ENCODE assay signal across 8 cellular contexts in genomic region chr3:156535162-156535627, GRCh38. TPM values are rescaled to one million over a fixed set of nuclear protein-coding genes. Genes with fewer than 3 reads are reported as not detected.
DNase-seq lines count a peak whose midpoint lies in the region; ATAC-seq and TF ChIP-seq lines count a peak whose summit lies in the region.

No MANE protein-coding gene starts in this region.

- POLR2A ChIA-PET in activated CD4-positive, alpha-beta T cell treated with anti-CD3 and anti-CD28 coated beads for 36 hours (lab: Charles Lee) = no interaction called here

- CTCF ChIA-PET in activated CD4-positive, alpha-beta T cell treated with anti-CD3 and anti-CD28 coated beads for 36 hours (lab: Charles Lee) = interaction anchor here (1.8 to 2.0 kb wide), 2 partner anchors 9 to 602 kb away, joined by 7 read pairs; no protein-coding TSS in a partner anchor

- intact Hi-C loops in activated CD4-positive, alpha-beta T cell treated with anti-CD3 and anti-CD28 coated beads for 36 hours (cut with DNase I, micrococcal nuclease) = no loop called here
- intact Hi-C loops in thyroid gland (cut with DNase I) = loop anchor here (10.0 kb wide), 1 partner anchor 600 kb away; no protein-coding TSS in a partner anchor

- TF ChIP-seq POLR2A in thyroid gland (IDR thresholded peaks at IDR 0.05) = no peak

- H3K36me3 ChIP-seq in OCI-LY3 (replicated peaks; ENCODE audit: low read depth, low read length) (peaks cover 28% of the 10 kb centered on the region), liver (ENCODE audit: control insufficient read depth in 4 of 4, insufficient read depth in 3 of 4, low read depth in 1 of 4, low read length in 3 of 4) (peaks cover 0 to 13% (median 7%) of the 10 kb centered on the region in 4 donors), thyroid gland (peaks cover 3 to 14% of the 10 kb centered on the region in 2 donors)

- H3K27ac ChIP-seq in OCI-LY3 (ENCODE audit: low read length) = no peak overlapping the region
- peak overlapping the region; percentile 22 to 60 for H3K27ac ChIP-seq in liver (ENCODE audit: low read depth in 1 of 2, low read length in 2 of 2)
- peak overlapping the region; percentile 54 to 90 (median 57) for H3K27ac ChIP-seq in thyroid gland

- no peaks in the 10 kb centered on the region for H4K20me1 ChIP-seq in OCI-LY3 (ENCODE audit: insufficient read depth, low read length)

- H3K9me3 ChIP-seq in OCI-LY3 (ENCODE audit: insufficient read depth, low read length) = no peaks in the 10 kb centered on the region
- H3K9me3 ChIP-seq in liver (ENCODE audit: control insufficient read depth in 4 of 4, low read length in 3 of 4) = no peaks in the 10 kb centered on the region
- H3K9me3 ChIP-seq in thyroid gland = no peaks in the 10 kb centered on the region

- no peak overlapping the region for H3K4me3 Mint-ChIP-seq in activated CD4-positive, alpha-beta T cell treated with anti-CD3 and anti-CD28 coated beads for 36 hours

- no peaks in the 10 kb centered on the region for H3K9me3 Mint-ChIP-seq in activated CD4-positive, alpha-beta T cell treated with anti-CD3 and anti-CD28 coated beads for 36 hours (ENCODE audit: low read depth)

- H3K27me3 Mint-ChIP-seq in activated CD4-positive, alpha-beta T cell treated with anti-CD3 and anti-CD28 coated beads for 36 hours = no peaks in the 10 kb centered on the region

- no peak overlapping the region for H3K4me3 ChIP-seq in OCI-LY3 (ENCODE audit: low read length)
- no peak overlapping the region for H3K4me3 ChIP-seq in liver (ENCODE audit: low read depth in 1 of 3, low read length in 3 of 3)
- no peak overlapping the region for H3K4me3 ChIP-seq in thyroid gland (replicated peaks in 1 of 3)

- peak; percentile 69 to 70 for TF ChIP-seq RAD21 in liver (IDR thresholded peaks at IDR 0.05)

- H3K27ac Mint-ChIP-seq in activated CD4-positive, alpha-beta T cell treated with anti-CD3 and anti-CD28 coated beads for 36 hours = no peak overlapping the region

- no peak overlapping the region for H3K9ac ChIP-seq in OCI-LY3 (ENCODE audit: low read length)
- no peak overlapping the region for H3K9ac ChIP-seq in liver (ENCODE audit: low read depth in 1 of 2, low read length in 2 of 2)

- peak; percentile 58 for DNase-seq in activated CD4-positive, alpha-beta T cell treated with anti-CD3 and anti-CD28 coated beads for 36 hours
- no peak for DNase-seq in activated CD4-positive, alpha-beta T cell treated with anti-CD3 and anti-CD28 coated beads for 4 hours
- DNase-seq in cerebellar cortex (ENCODE audit: low spot score) (peak; percentile 47), thyroid gland (peak; percentile 63 to 64), NCI-H446 treated with DMSO at 0.1 percent for 48 hours (lab: John Stamatoyannopoulos, UW) (no peak)

- peak; percentile 21; the same call in 1 of the 2 replicates for TF ChIP-seq CTCF in OCI-LY3 (IDR thresholded peaks at IDR 0.05; ENCODE audit: low read depth, low read length)
- peak; percentile 16 for TF ChIP-seq CTCF in liver (IDR thresholded peaks at IDR 0.05; ENCODE audit: low read depth, low read length, missing input control)
- TF ChIP-seq CTCF in thyroid gland (IDR thresholded peaks at IDR 0.05) = peak in 4 of 6 experiments; percentile 27 to 47 (median 44)

- peak; percentile 85 for ATAC-seq in activated CD4-positive, alpha-beta T cell treated with anti-CD3 and anti-CD28 coated beads for 36 hours
- ATAC-seq in HG02884 (IDR thresholded peaks at IDR 0.05; ENCODE audit: unreplicated experiment) = no peak

- 25% methylated on average over 4 of the region's 4 CpGs for WGBS in liver
- WGBS in thyroid gland, 2 donors = 30 to 37% methylated on average over 4 of the region's 4 CpGs

- no peak overlapping the region for H3K4me2 ChIP-seq in OCI-LY3 (ENCODE audit: low read length)

- H3K4me1 ChIP-seq in OCI-LY3 (ENCODE audit: low read length) = no peaks in the 10 kb centered on the region
- peaks cover 0 to 10% (median 8%) of the 10 kb centered on the region in 4 donors for H3K4me1 ChIP-seq in liver (ENCODE audit: control insufficient read depth in 4 of 4, insufficient read depth in 4 of 4, low read length in 3 of 4)
- H3K4me1 ChIP-seq in thyroid gland = peaks cover 9 to 16% of the 10 kb centered on the region in 2 donors

- H3K27me3 ChIP-seq in OCI-LY3 (ENCODE audit: low read depth, low read length) = no peaks in the 10 kb centered on the region
- H3K27me3 ChIP-seq in liver (ENCODE audit: control insufficient read depth in 4 of 4, insufficient read depth in 4 of 4, low read length in 3 of 4) = no peaks in the 10 kb centered on the region
- no peaks in the 10 kb centered on the region for H3K27me3 ChIP-seq in thyroid gland

- H3K4me1 Mint-ChIP-seq in activated CD4-positive, alpha-beta T cell treated with anti-CD3 and anti-CD28 coated beads for 36 hours = peaks cover 7% of the 10 kb centered on the region

- H2AFZ ChIP-seq in OCI-LY3 (ENCODE audit: low read depth, low read length) = no peak overlapping the region

- peaks cover 6% of the 10 kb centered on the region for H3K36me3 Mint-ChIP-seq in activated CD4-positive, alpha-beta T cell treated with anti-CD3 and anti-CD28 coated beads for 36 hours (ENCODE audit: low read depth)

- no peaks in the 10 kb centered on the region for H3K79me2 ChIP-seq in OCI-LY3 (ENCODE audit: low read length)

TF ChIP-seq in liver, 16 proteins besides CTCF, POLR2A, EP300 and RAD21:
- TF ChIP-seq ATF3 (IDR thresholded peaks at IDR 0.05) (peak; percentile 73), NR2F2 (IDR thresholded peaks at IDR 0.05) (peak; percentile 73), RXRA (IDR thresholded peaks at IDR 0.05) (peak; percentile 76 to 82), SP1 (IDR thresholded peaks at IDR 0.05) (peak; percentile 71), GABPA (IDR thresholded peaks at IDR 0.05 in 1 of 2, conservative IDR thresholded peaks at IDR 0.05 in 1 of 2) (no peak), HNF4A (conservative IDR thresholded peaks at IDR 0.05) (peak; percentile 65 to 82), TAF1 (conservative IDR thresholded peaks at IDR 0.05) (no peak), JUND (IDR thresholded peaks at IDR 0.05) (peak; percentile 88 to 89), YY1 (IDR thresholded peaks at IDR 0.05) (no peak)
- TF ChIP-seq, protein P1, sequence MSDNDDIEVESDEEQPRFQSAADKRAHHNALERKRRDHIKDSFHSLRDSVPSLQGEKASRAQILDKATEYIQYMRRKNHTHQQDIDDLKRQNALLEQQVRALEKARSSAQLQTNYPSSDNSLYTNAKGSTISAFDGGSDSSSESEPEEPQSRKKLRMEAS (IDR thresholded peaks at IDR 0.05) = peak; percentile 24
TF ChIP-seq in liver: peak in this region for 7.

RNA-seq across cellular contexts. Expression of gene SSR3, which starts 19.7 kb away (rescaled TPM):
- 100 to 1,000 TPM; 144 to 156 TPM for total RNA-seq in activated CD4-positive, alpha-beta T cell treated with anti-CD3 and anti-CD28 coated beads for 36 hours
- total RNA-seq in liver (100 to 1,000 TPM in 1 of 2 donors, 10 to 100 TPM in 1; 63.7 to 168 TPM), thyroid gland (100 to 1,000 TPM; 134 to 223 (median 176) TPM)
- polyA plus RNA-seq in liver = 100 to 1,000 TPM in 1 of 2 donors, 10 to 100 TPM in 1; 80.1 to 149 TPM

Comparison
In these comparisons a context has a peak if more than half of its experiments do, and no peak if none do; other contexts are left out.
1. DNase-seq: peak in activated CD4-positive, alpha-beta T cell treated with anti-CD3 and anti-CD28 coated beads for 36 hours (single experiment), cerebellar cortex (single experiment) and thyroid gland (2 of 2); none in activated CD4-positive, alpha-beta T cell treated with anti-CD3 and anti-CD28 coated beads for 4 hours (0 of 2) and NCI-H446 treated with DMSO at 0.1 percent for 48 hours (single experiment).
2. Peak in every context shown above with its lines, with median percentiles within 50 percentile points of each other: CTCF ChIP-seq.